Comparison of ENCODE assay signal across 14 cellular contexts in the genomic region with DNA sequence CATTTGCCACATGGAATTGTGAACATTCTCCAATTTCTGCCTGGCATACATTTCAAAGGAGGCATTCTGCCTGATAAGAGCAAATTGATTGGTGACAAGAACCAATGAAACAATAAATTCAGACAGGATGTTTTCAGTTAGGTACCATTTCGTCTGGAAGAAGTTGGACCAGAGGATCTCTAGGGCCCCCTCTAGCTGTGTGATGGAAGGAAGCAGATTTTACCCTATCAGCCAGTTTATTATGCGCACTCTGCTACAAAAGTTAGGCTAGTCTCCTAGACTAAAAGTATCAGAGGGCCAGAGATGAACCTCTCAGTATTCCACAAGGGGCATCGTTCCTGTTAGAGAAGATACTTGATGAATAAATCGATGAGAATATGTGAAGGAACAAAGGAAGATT.
DNase-seq lines count a peak whose midpoint lies in the region; ATAC-seq and TF ChIP-seq lines count a peak whose summit lies in the region.
"Had no signal": no experiment of that assay in that cellular context is flagged by ENCODE, and none has a peak within 500 bp of the region (broad histone marks: within the 10 kb centered on the region; RNA-seq: fewer than 3 reads in every experiment).

No MANE protein-coding gene starts in this region.

- H3K27ac ChIP-seq in CD4-positive, CD25-positive, alpha-beta regulatory T cell (ENCODE audit: insufficient read depth, low read length, poor library complexity, severe bottlenecking) = no peak overlapping the region
- H3K27ac ChIP-seq in RWPE2 (ENCODE audit: poor library complexity, severe bottlenecking) = no peak overlapping the region
- no peak overlapping the region for H3K27ac ChIP-seq in stomach
- H3K27ac ChIP-seq: HL-60 had no signal

- H3K4me1 Mint-ChIP-seq in CD4-positive, CD25-positive, alpha-beta regulatory T cell = peaks cover 0 to 7% (median 5%) of the 10 kb centered on the region in 4 donors
- H3K4me1 Mint-ChIP-seq: central memory CD8-positive, alpha-beta T cell had no signal

- H3K27me3 Mint-ChIP-seq in CD4-positive, CD25-positive, alpha-beta regulatory T cell = peaks cover 10% of the 10 kb centered on the region

- no peak for ATAC-seq in CD4-positive, CD25-positive, alpha-beta regulatory T cell (ENCODE audit: low read depth in 2 of 2)
- ATAC-seq in RWPE2 (ENCODE audit: low read depth) = no peak

- peaks cover 11% of the 10 kb centered on the region for H3K36me3 Mint-ChIP-seq in CD4-positive, CD25-positive, alpha-beta regulatory T cell

- intact Hi-C loops in stomach (cut with DNase I; ENCODE audit: low total_unique reads) = no loop called here

- no peak for TF ChIP-seq EP300 in stomach (IDR thresholded peaks at IDR 0.05)

- no peaks in the 10 kb centered on the region for H3K36me3 ChIP-seq in CD4-positive, CD25-positive, alpha-beta regulatory T cell (ENCODE audit: control insufficient read depth, insufficient read depth, low read length)
- H3K36me3 ChIP-seq in RWPE2 (ENCODE audit: low read depth) = no peaks in the 10 kb centered on the region
- no peaks in the 10 kb centered on the region for H3K36me3 ChIP-seq in stomach

- H3K4me3 Mint-ChIP-seq in CD4-positive, CD25-positive, alpha-beta regulatory T cell = no peak overlapping the region
- H3K4me3 Mint-ChIP-seq: activated naive CD4-positive, alpha-beta T cell treated with anti-CD3 and anti-CD28 coated beads, Interleukin-2, amount 50 U/mL, for 24 hours; central memory CD8-positive, alpha-beta T cell had no signal

- peaks cover 2% of the 10 kb centered on the region for H3K27me3 ChIP-seq in CD4-positive, CD25-positive, alpha-beta regulatory T cell (ENCODE audit: control insufficient read depth, insufficient read depth, low read length)
- peaks cover 10% of the 10 kb centered on the region for H3K27me3 ChIP-seq in RWPE2 (ENCODE audit: insufficient read depth, poor library complexity, severe bottlenecking)
- H3K27me3 ChIP-seq in stomach = peaks cover 0 to 22% (median 16%) of the 10 kb centered on the region in 3 donors

- no peak overlapping the region for H3K4me3 ChIP-seq in CD4-positive, CD25-positive, alpha-beta regulatory T cell (ENCODE audit: low read depth, low read length)
- no peak overlapping the region for H3K4me3 ChIP-seq in RWPE2 (ENCODE audit: severe bottlenecking)
- no peak overlapping the region for H3K4me3 ChIP-seq in stomach
- H3K4me3 ChIP-seq: lung had no signal

- DNase-seq in CD4-positive, CD25-positive, alpha-beta regulatory T cell = peak in 2 of 3 donors; percentile 31 to 35
- DNase-seq in GM20000 (ENCODE audit: low spot score) (no peak), RWPE2 (ENCODE audit: low spot score) (no peak), islet precursor cell (peak; percentile 32), OCI-M2 (lab: John Stamatoyannopoulos, UW; ENCODE audit: unreplicated experiment) (no peak), stomach (no peak)
- DNase-seq in activated CD4-positive, CD25-positive, alpha-beta regulatory T cell treated with anti-CD3 and anti-CD28 coated beads, Interleukin-2, amount 50 U/mL, for 72 hours = no peak
- DNase-seq: hypothalamus, NCI-H446, Right ventricle myocardium superior had no signal

- TF ChIP-seq CTCF in GM20000 (IDR thresholded peaks at IDR 0.05; ENCODE audit: extremely low read depth, missing control alignments) (peak; percentile 15), RWPE2 (IDR thresholded peaks at IDR 0.05; ENCODE audit: poor library complexity, severe bottlenecking) (peak; percentile 7), stomach (IDR thresholded peaks at IDR 0.05) (no peak)

- H3K9me3 ChIP-seq in CD4-positive, CD25-positive, alpha-beta regulatory T cell (ENCODE audit: control insufficient read depth in 2 of 2, low read length in 2 of 2) = no peaks in the 10 kb centered on the region
- no peaks in the 10 kb centered on the region for H3K9me3 ChIP-seq in RWPE2 (ENCODE audit: severe bottlenecking)
- peaks cover 0 to 8% (median 3%) of the 10 kb centered on the region in 4 donors for H3K9me3 ChIP-seq in stomach

- H3K27ac Mint-ChIP-seq in CD4-positive, CD25-positive, alpha-beta regulatory T cell = no peak overlapping the region
- H3K27ac Mint-ChIP-seq: activated naive CD4-positive, alpha-beta T cell treated with anti-CD3 and anti-CD28 coated beads, Interleukin-2, amount 50 U/mL, for 24 hours had no signal

- H3K4me1 ChIP-seq in CD4-positive, CD25-positive, alpha-beta regulatory T cell (ENCODE audit: control insufficient read depth, insufficient read depth, low read length, poor library complexity, severe bottlenecking) = no peaks in the 10 kb centered on the region
- H3K4me1 ChIP-seq in RWPE2 (ENCODE audit: insufficient read depth, poor library complexity, severe bottlenecking) = no peaks in the 10 kb centered on the region
- peaks cover 0 to 14% (median 3%) of the 10 kb centered on the region in 4 donors for H3K4me1 ChIP-seq in stomach

- no peak for TF ChIP-seq POLR2A in stomach (IDR thresholded peaks at IDR 0.05)

- 81 to 95% (median 88%) methylated on average over 4 of the region's 4 CpGs for WGBS in stomach, 5 donors

- H3K9me3 Mint-ChIP-seq in CD4-positive, CD25-positive, alpha-beta regulatory T cell = peaks cover 0 to 2% (median 0%) of the 10 kb centered on the region in 7 donors
- H3K9me3 Mint-ChIP-seq: activated naive CD4-positive, alpha-beta T cell treated with anti-CD3 and anti-CD28 coated beads, Interleukin-2, amount 50 U/mL, for 24 hours; central memory CD8-positive, alpha-beta T cell had no signal

Comparison
In these comparisons a context has a peak if more than half of its experiments do, and no peak if none do; other contexts are left out.
1. DNase-seq: peak in CD4-positive, CD25-positive, alpha-beta regulatory T cell (2 of 3) and islet precursor cell (single experiment); none in GM20000 (single experiment), RWPE2 (single experiment), OCI-M2 (single experiment), activated CD4-positive, CD25-positive, alpha-beta regulatory T cell treated with anti-CD3 and anti-CD28 coated beads, Interleukin-2, amount 50 U/mL, for 72 hours (single experiment) and stomach (single experiment).
2. CTCF ChIP-seq: peak in GM20000 (single experiment) and RWPE2 (single experiment); none in stomach (0 of 7).